16 cellular contexts compared by ENCODE assay signal in the genomic region with DNA sequence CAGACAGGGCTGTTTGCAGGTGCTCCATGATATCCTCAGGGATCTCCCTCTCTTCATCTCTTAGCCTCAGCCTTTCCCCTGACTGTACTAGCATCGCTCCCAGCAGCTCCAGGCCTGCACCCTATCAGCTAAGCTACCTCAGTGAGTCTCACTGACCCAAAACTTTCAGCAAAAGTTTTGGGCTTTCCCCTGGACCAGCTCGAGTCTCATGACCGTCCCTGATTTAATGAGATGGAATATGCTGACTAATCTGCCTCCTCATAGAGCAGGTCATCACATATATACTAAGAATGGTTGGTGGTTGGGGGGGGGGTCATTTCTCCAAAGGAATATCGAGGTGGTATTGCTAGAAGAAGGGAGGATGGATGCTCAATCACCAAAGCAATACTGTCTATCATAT.
"Had no signal": no experiment of that assay in that cellular context is flagged by ENCODE, and none has a peak within 500 bp of the region (broad histone marks: within the 10 kb centered on the region; RNA-seq: fewer than 3 reads in every experiment).

No MANE protein-coding gene starts in this region.

- H3K27ac ChIP-seq: prostate gland, thoracic aorta, WERI-Rb-1 had no signal

- H3K36me3 ChIP-seq: prostate gland, thoracic aorta, WERI-Rb-1 had no signal

- H3K9me3 ChIP-seq: prostate gland, thoracic aorta had no signal

- ATAC-seq: activated T-helper 17 cell treated with anti-CD3 and anti-CD28 coated beads, Interleukin-2, amount 50 U/mL, for 72 hours; effector memory CD8-positive, alpha-beta T cell; right cardiac atrium had no signal

- H3K4me1 Mint-ChIP-seq: activated T-helper 17 cell treated with anti-CD3 and anti-CD28 coated beads, Interleukin-2, amount 50 U/mL, for 72 hours; nephron had no signal

- H3K4me3 Mint-ChIP-seq: activated T-helper 17 cell treated with anti-CD3 and anti-CD28 coated beads, Interleukin-2, amount 50 U/mL, for 72 hours; effector memory CD8-positive, alpha-beta T cell; nephron had no signal

- H3K27ac Mint-ChIP-seq: activated T-helper 17 cell treated with anti-CD3 and anti-CD28 coated beads, Interleukin-2, amount 50 U/mL, for 72 hours; effector memory CD8-positive, alpha-beta T cell; nephron had no signal

- H3K4me3 ChIP-seq: prostate gland, thoracic aorta had no signal

- DNase-seq: activated CD4-positive, alpha-beta T cell treated with anti-CD3 and anti-CD28 coated beads, Interleukin-2, amount 50 U/mL, for 48 hours; activated naive CD4-positive, alpha-beta T cell treated with Interleukin-2 at 50 U/mL for 16 hours; aorta; cerebellar nuclear complex; effector memory CD8-positive, alpha-beta T cell; foreskin melanocyte; head of caudate nucleus; kidney glomerular epithelial cell; mesendoderm; right cardiac atrium; WERI-Rb-1 had no signal

- H3K27me3 Mint-ChIP-seq: activated T-helper 17 cell treated with anti-CD3 and anti-CD28 coated beads, Interleukin-2, amount 50 U/mL, for 72 hours; effector memory CD8-positive, alpha-beta T cell had no signal

- FAIRE-seq: small intestine had no signal
